9 cellular contexts compared by ENCODE assay signal in the genomic region with DNA sequence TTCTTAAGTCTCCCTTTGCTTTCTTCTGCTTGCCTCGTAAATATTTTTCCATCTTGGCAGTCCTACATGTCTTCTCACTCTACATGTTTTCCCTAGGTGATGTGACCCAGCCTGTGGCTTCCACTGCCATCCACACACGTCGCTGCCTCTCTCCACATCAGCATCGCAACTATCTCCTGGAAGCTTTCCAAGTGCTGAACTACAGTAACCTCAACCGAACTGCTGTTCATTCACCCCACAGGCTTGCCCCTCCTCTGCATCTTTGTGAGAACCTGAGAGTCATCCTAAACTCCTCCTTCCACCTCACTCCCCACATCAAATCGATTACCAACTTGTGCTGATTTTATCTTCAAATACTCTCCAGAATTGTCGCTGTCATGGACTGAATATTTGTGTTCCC. TPM values are rescaled to one million over a fixed set of nuclear protein-coding genes. Genes with fewer than 3 reads are reported as not detected.
DNase-seq lines count a peak whose midpoint lies in the region; ATAC-seq, FAIRE-seq and TF ChIP-seq lines count a peak whose summit lies in the region.
"Had no signal": no experiment of that assay in that cellular context is flagged by ENCODE, and none has a peak within 500 bp of the region (broad histone marks: within the 10 kb centered on the region; RNA-seq: fewer than 3 reads in every experiment).

No MANE protein-coding gene starts in this region.

- no peak overlapping the region for H3K27ac Mint-ChIP-seq in activated CD8-positive, alpha-beta T cell treated with anti-CD3 and anti-CD28 coated beads for 36 hours
- H3K27ac Mint-ChIP-seq: B cell had no signal

- H3K4me3 Mint-ChIP-seq in activated CD8-positive, alpha-beta T cell treated with anti-CD3 and anti-CD28 coated beads for 36 hours, result no peak overlapping the region
- H3K4me3 Mint-ChIP-seq: B cell had no signal

- H3K36me3 Mint-ChIP-seq in activated CD8-positive, alpha-beta T cell treated with anti-CD3 and anti-CD28 coated beads for 36 hours (ENCODE audit: low read depth), result no peaks in the 10 kb centered on the region

- no peaks in the 10 kb centered on the region for H3K9me3 Mint-ChIP-seq in activated CD8-positive, alpha-beta T cell treated with anti-CD3 and anti-CD28 coated beads for 36 hours

- DNase-seq in activated CD4-positive, CD25-positive, alpha-beta regulatory T cell (lab: John Stamatoyannopoulos, UW), result no peak
- peak; percentile 63 for DNase-seq in activated CD8-positive, alpha-beta T cell treated with anti-CD3 and anti-CD28 coated beads for 36 hours
- DNase-seq in fibroblast of the aortic adventitia (ENCODE audit: low read depth) (peak; percentile 35), cerebellar nuclear complex (lab: John Stamatoyannopoulos, UW) (no peak), AML-193 (lab: John Stamatoyannopoulos, UW) (no peak), GM19239 (ENCODE audit: insufficient read length, low spot score) (no peak)
- DNase-seq in stimulated activated naive CD4-positive, alpha-beta T cell (lab: John Stamatoyannopoulos, UW), result peak; percentile 18 to 73 (median 51)

- ATAC-seq in activated CD4-positive, CD25-positive, alpha-beta regulatory T cell treated with anti-CD3 and anti-CD28 coated beads, Interleukin-2, amount 50 U/mL, for 24 hours, result peak; percentile 19 to 28
- peak; percentile 53 for ATAC-seq in activated CD8-positive, alpha-beta T cell treated with anti-CD3 and anti-CD28 coated beads for 36 hours

- FAIRE-seq in GM19239 (lab: Jason Lieb, UNC), result no peak

- intact Hi-C loops in activated CD8-positive, alpha-beta T cell treated with anti-CD3 and anti-CD28 coated beads for 36 hours (cut with micrococcal nuclease), result loop anchor here (10.0 kb wide), 2 partner anchors 112 to 442 kb away; partner anchors contain the start of gene HMGB1

- H3K27me3 Mint-ChIP-seq in activated CD8-positive, alpha-beta T cell treated with anti-CD3 and anti-CD28 coated beads for 36 hours, result peaks cover 1% of the 10 kb centered on the region
- H3K27me3 Mint-ChIP-seq: B cell had no signal

- CTCF ChIA-PET in activated CD8-positive, alpha-beta T cell treated with anti-CD3 and anti-CD28 coated beads for 36 hours (lab: Charles Lee), result no interaction called here

- peaks cover 30% of the 10 kb centered on the region for H3K4me1 Mint-ChIP-seq in activated CD8-positive, alpha-beta T cell treated with anti-CD3 and anti-CD28 coated beads for 36 hours (ENCODE audit: low read depth)

- POLR2A ChIA-PET in activated CD8-positive, alpha-beta T cell treated with anti-CD3 and anti-CD28 coated beads for 36 hours (lab: Charles Lee), result interaction anchor here (0.6 to 1.3 kb wide), 2 partner anchors 40 to 110 kb away, joined by 3 to 6 read pairs; partner anchors contain the start of gene HMGB1

- H3K4me3 ChIP-seq in fibroblast of the aortic adventitia (ENCODE audit: low read depth, low read length), result no peak overlapping the region

- no peak for TF ChIP-seq CTCF in activated CD8-positive, alpha-beta T cell treated with anti-CD3 and anti-CD28 coated beads for 36 hours (IDR thresholded peaks at IDR 0.05)
- no peak for TF ChIP-seq CTCF in fibroblast of the aortic adventitia (IDR thresholded peaks at IDR 0.05; ENCODE audit: insufficient read depth, low read length)

RNA-seq across cellular contexts. Expression of gene USPL1, which starts 41.2 kb away (rescaled TPM):
- 10 to 100 TPM; 12.4 to 13.0 TPM for total RNA-seq in activated CD8-positive, alpha-beta T cell treated with anti-CD3 and anti-CD28 coated beads for 36 hours
- total RNA-seq in fibroblast of the aortic adventitia (ENCODE audit: low replicate concordance), result 17.0 and 20.3 TPM in 2 replicates

Comparison
In these comparisons a context has a peak if more than half of its experiments do, and no peak if none do; other contexts are left out.
1. DNase-seq: peak in activated CD8-positive, alpha-beta T cell treated with anti-CD3 and anti-CD28 coated beads for 36 hours (single experiment), fibroblast of the aortic adventitia (single experiment) and stimulated activated naive CD4-positive, alpha-beta T cell (6 of 6); none in activated CD4-positive, CD25-positive, alpha-beta regulatory T cell (0 of 4), cerebellar nuclear complex (0 of 2), AML-193 (0 of 2) and GM19239 (single experiment).